19 cellular contexts compared by ENCODE assay signal in the genomic region with DNA sequence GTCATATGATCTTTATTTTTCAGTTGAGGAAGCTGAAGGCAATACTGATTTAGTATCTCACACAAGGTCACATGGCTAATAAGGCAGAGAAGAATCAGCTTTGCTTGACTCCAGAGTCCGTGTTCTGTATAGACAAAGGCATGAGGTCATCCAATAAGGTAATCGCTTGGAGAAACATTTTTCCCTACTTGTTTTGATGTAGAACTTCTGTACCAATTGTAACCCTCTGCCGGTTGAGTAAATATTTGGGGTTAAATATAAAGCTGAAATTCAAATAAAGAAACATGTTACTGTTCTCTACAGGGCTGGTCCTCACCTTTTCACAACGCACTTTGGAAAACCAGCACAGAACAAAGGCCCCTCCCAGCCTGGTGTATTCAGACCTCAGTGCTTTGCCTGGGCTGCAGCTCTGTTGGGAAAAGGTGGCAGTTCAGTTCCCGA.
DNase-seq lines count a peak whose midpoint lies in the region; ATAC-seq and TF ChIP-seq lines count a peak whose summit lies in the region.
"Had no signal": no experiment of that assay in that cellular context is flagged by ENCODE, and none has a peak within 500 bp of the region (broad histone marks: within the 10 kb centered on the region; RNA-seq: fewer than 3 reads in every experiment).

No MANE protein-coding gene starts in this region.

- intact Hi-C loops in dorsolateral prefrontal cortex (cut with DNase I), result no loop called here

- H3K4me3 ChIP-seq in neutrophil (ENCODE audit: low read depth in 1 of 2, low read length in 1 of 2), result no peak overlapping the region
- no peak overlapping the region for H3K4me3 ChIP-seq in dorsolateral prefrontal cortex
- H3K4me3 ChIP-seq: BLaER1 treated with 17β-estradiol and CSF1 and Interleukin-3, amounts not matched to agents 10 nM and 100 nM; coronary artery had no signal

- no peaks in the 10 kb centered on the region for H3K9me3 Mint-ChIP-seq in activated CD4-positive, alpha-beta T cell treated with anti-CD3 and anti-CD28 coated beads, Interleukin-2, amount 10 ng/mL, durations not matched to agents 7 days and 5 days
- no peaks in the 10 kb centered on the region for H3K9me3 Mint-ChIP-seq in activated naive CD8-positive, alpha-beta T cell treated with anti-CD3 and anti-CD28 coated beads, Interleukin-2, amount 50 U/mL, for 24 hours
- H3K9me3 Mint-ChIP-seq: effector memory CD8-positive, alpha-beta T cell; mesothelial cell of epicardium had no signal

- H3K9me3 ChIP-seq in neutrophil, result no peaks in the 10 kb centered on the region

- TF ChIP-seq CTCF in neutrophil (IDR thresholded peaks at IDR 0.05) (no peak), dorsolateral prefrontal cortex (IDR thresholded peaks at IDR 0.05 in 54 of 56, conservative IDR thresholded peaks at IDR 0.05 in 2 of 56; ENCODE audit: low read depth in 1 of 56, partially characterized antibody in 56 of 56) (no peak)

- CTCF ChIA-PET in activated CD4-positive, alpha-beta T cell treated with anti-CD3 and anti-CD28 coated beads, Interleukin-2, amount 10 ng/mL, durations not matched to agents 7 days and 5 days (lab: Charles Lee), result no interaction called here

- peak; percentile 91 for DNase-seq in DMS53 (lab: John Stamatoyannopoulos, UW)
- peak; percentile 19 to 44 for DNase-seq in NCI-H2081 (lab: John Stamatoyannopoulos, UW)
- peak; percentile 57 for DNase-seq in dermis blood vessel endothelial cell
- no peak for DNase-seq in activated CD4-positive, alpha-beta T cell treated with anti-CD3 and anti-CD28 coated beads, Interleukin-2, amount 10 ng/mL, durations not matched to agents 7 days and 5 days
- DNase-seq in stimulated activated CD4-positive, alpha-beta T cell treated with anti-CD3 and anti-CD28 coated beads, Interleukin-1b, Interleukin-23, amount 100 ng/mL, for 48 hours, result no peak
- DNase-seq in dorsolateral prefrontal cortex, result no peak
- DNase-seq in activated naive CD8-positive, alpha-beta T cell treated with anti-CD3 and anti-CD28 coated beads, Interleukin-2, amount 50 U/mL, for 24 hours, result no peak
- DNase-seq: activated T-cell treated with anti-CD3 and anti-CD28 coated beads, Interleukin-2, amount 50 U/mL, for 48 hours; caudate nucleus; effector memory CD8-positive, alpha-beta T cell; naive B cell; NCI-H187; NCI-H82; stimulated activated CD4-positive, alpha-beta T cell treated with anti-CD3 and anti-CD28 coated beads, Interleukin-4, amount 100 ng/mL, for 4 hours; T1000 had no signal

- H3K4me1 ChIP-seq in neutrophil (ENCODE audit: control insufficient read depth in 1 of 2, insufficient read depth in 1 of 2, low read depth in 1 of 2, low read length in 1 of 2), result peaks cover 32 to 42% of the 10 kb centered on the region in 2 experiments

- H3K27me3 Mint-ChIP-seq in activated CD4-positive, alpha-beta T cell treated with anti-CD3 and anti-CD28 coated beads, Interleukin-2, amount 10 ng/mL, durations not matched to agents 7 days and 5 days, result peaks cover 28% of the 10 kb centered on the region
- no peaks in the 10 kb centered on the region for H3K27me3 Mint-ChIP-seq in activated naive CD8-positive, alpha-beta T cell treated with anti-CD3 and anti-CD28 coated beads, Interleukin-2, amount 50 U/mL, for 24 hours
- H3K27me3 Mint-ChIP-seq: effector memory CD8-positive, alpha-beta T cell; naive B cell had no signal

- peaks cover 3% of the 10 kb centered on the region for H3K4me1 Mint-ChIP-seq in activated CD4-positive, alpha-beta T cell treated with anti-CD3 and anti-CD28 coated beads, Interleukin-2, amount 10 ng/mL, durations not matched to agents 7 days and 5 days
- H3K4me1 Mint-ChIP-seq in activated naive CD8-positive, alpha-beta T cell treated with anti-CD3 and anti-CD28 coated beads, Interleukin-2, amount 50 U/mL, for 24 hours, result no peaks in the 10 kb centered on the region
- H3K4me1 Mint-ChIP-seq: mesothelial cell of epicardium, naive B cell had no signal

- H3K4me3 Mint-ChIP-seq in activated CD4-positive, alpha-beta T cell treated with anti-CD3 and anti-CD28 coated beads, Interleukin-2, amount 10 ng/mL, durations not matched to agents 7 days and 5 days, result no peak overlapping the region
- H3K4me3 Mint-ChIP-seq in activated naive CD8-positive, alpha-beta T cell treated with anti-CD3 and anti-CD28 coated beads, Interleukin-2, amount 50 U/mL, for 24 hours, result no peak overlapping the region
- H3K4me3 Mint-ChIP-seq: effector memory CD8-positive, alpha-beta T cell; mesothelial cell of epicardium; naive B cell had no signal

- H3K27ac Mint-ChIP-seq in activated CD4-positive, alpha-beta T cell treated with anti-CD3 and anti-CD28 coated beads, Interleukin-2, amount 10 ng/mL, durations not matched to agents 7 days and 5 days, result no peak overlapping the region
- no peak overlapping the region for H3K27ac Mint-ChIP-seq in activated naive CD8-positive, alpha-beta T cell treated with anti-CD3 and anti-CD28 coated beads, Interleukin-2, amount 50 U/mL, for 24 hours
- H3K27ac Mint-ChIP-seq: effector memory CD8-positive, alpha-beta T cell; mesothelial cell of epicardium; naive B cell had no signal

- H3K27ac ChIP-seq in neutrophil, result peak overlapping the region; percentile 52
- no peak overlapping the region for H3K27ac ChIP-seq in dorsolateral prefrontal cortex
- H3K27ac ChIP-seq: BLaER1 treated with 17β-estradiol and CSF1 and Interleukin-3, amounts not matched to agents 10 nM and 100 nM; coronary artery had no signal

- H3K36me3 ChIP-seq in neutrophil, result no peaks in the 10 kb centered on the region
- H3K36me3 ChIP-seq: BLaER1 treated with 17β-estradiol and CSF1 and Interleukin-3, amounts not matched to agents 10 nM and 100 nM had no signal

- H3K27me3 ChIP-seq in neutrophil (no peaks in the 10 kb centered on the region), dorsolateral prefrontal cortex (no peaks in the 10 kb centered on the region)
- H3K27me3 ChIP-seq: BLaER1 treated with 17β-estradiol and CSF1 and Interleukin-3, amounts not matched to agents 10 nM and 100 nM had no signal

- no peaks in the 10 kb centered on the region for H3K36me3 Mint-ChIP-seq in activated CD4-positive, alpha-beta T cell treated with anti-CD3 and anti-CD28 coated beads, Interleukin-2, amount 10 ng/mL, durations not matched to agents 7 days and 5 days (ENCODE audit: low read depth)
- H3K36me3 Mint-ChIP-seq in activated naive CD8-positive, alpha-beta T cell treated with anti-CD3 and anti-CD28 coated beads, Interleukin-2, amount 50 U/mL, for 24 hours (ENCODE audit: low read depth), result no peaks in the 10 kb centered on the region
- H3K36me3 Mint-ChIP-seq: naive B cell had no signal

- POLR2A ChIA-PET in activated CD4-positive, alpha-beta T cell treated with anti-CD3 and anti-CD28 coated beads, Interleukin-2, amount 10 ng/mL, durations not matched to agents 7 days and 5 days (lab: Charles Lee), result no interaction called here

- ATAC-seq in activated naive CD8-positive, alpha-beta T cell treated with anti-CD3 and anti-CD28 coated beads, Interleukin-2, amount 50 U/mL, for 24 hours, result no peak
- ATAC-seq: effector memory CD8-positive, alpha-beta T cell had no signal

Comparison
In these comparisons a context has a peak if more than half of its experiments do, and no peak if none do; other contexts are left out.
1. DNase-seq: peak in DMS53 (single experiment), NCI-H2081 (2 of 2) and dermis blood vessel endothelial cell (single experiment); none in activated CD4-positive, alpha-beta T cell treated with anti-CD3 and anti-CD28 coated beads, Interleukin-2, amount 10 ng/mL, durations not matched to agents 7 days and 5 days (single experiment), stimulated activated CD4-positive, alpha-beta T cell treated with anti-CD3 and anti-CD28 coated beads, Interleukin-1b, Interleukin-23, amount 100 ng/mL, for 48 hours (single experiment), dorsolateral prefrontal cortex (0 of 10) and activated naive CD8-positive, alpha-beta T cell treated with anti-CD3 and anti-CD28 coated beads, Interleukin-2, amount 50 U/mL, for 24 hours (single experiment).